In the genomic region with DNA sequence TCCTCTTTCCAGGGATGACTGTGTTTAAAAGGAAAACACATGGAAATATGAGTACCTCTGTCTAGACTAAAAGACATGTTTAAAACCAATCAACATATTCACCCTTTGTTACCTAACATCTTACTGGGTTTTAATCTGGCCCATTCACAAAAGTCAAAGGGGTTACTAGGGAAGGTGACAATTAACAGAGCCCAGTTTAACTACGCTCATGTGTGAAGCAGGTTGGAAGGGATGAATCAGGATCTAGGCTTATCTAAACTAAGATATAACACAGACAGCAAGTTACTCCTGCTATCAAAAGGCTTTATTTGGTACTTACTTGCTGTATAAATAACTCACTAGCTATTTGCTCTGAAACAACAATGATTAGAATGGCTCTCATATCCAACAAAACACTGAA, we compare ENCODE assay signal across 28 cellular contexts.
"Had no signal": no experiment of that assay in that cellular context is flagged by ENCODE, and none has a peak within 500 bp of the region (broad histone marks: within the 10 kb centered on the region; RNA-seq: fewer than 3 reads in every experiment).

No MANE protein-coding gene starts in this region.

- H3K9me3 ChIP-seq: ovary, psoas muscle, right lobe of liver, sigmoid colon, stomach, thoracic aorta, thyroid gland, tibial nerve, upper lobe of left lung, uterus had no signal

- DNase-seq: natural killer cell; occipital lobe; ovary; posterior cingulate gyrus; psoas muscle; right cardiac atrium; right lobe of liver; sigmoid colon; small intestine; stimulated activated CD4-positive, alpha-beta T cell treated with anti-CD3 and anti-CD28 coated beads, Interleukin-15, amount 100 ng/mL, for 24 hours; stimulated activated CD4-positive, alpha-beta T cell treated with anti-CD3 and anti-CD28 coated beads, Interleukin-2, amount 100 ng/mL, for 24 hours; stimulated activated CD4-positive, alpha-beta T cell treated with anti-CD3 and anti-CD28 coated beads, Interleukin-2, amount 100 ng/mL, for 48 hours; stimulated activated CD4-positive, alpha-beta T cell treated with anti-CD3 and anti-CD28 coated beads, Interleukin-4, amount 100 ng/mL, for 24 hours; stimulated activated naive B cell treated with anti-CD40 and anti-IgM and Interleukin-4, amounts not matched to agents 10 μg/mL and 1 μg/mL and 100 μg/mL, for 72 hours; stimulated activated naive CD4-positive, alpha-beta T cell treated with Interleukin-2 at 50 U/mL for 16 hours; stomach; thyroid gland; trophoblast cell; upper lobe of left lung; uterus had no signal

- H3K9ac ChIP-seq: neural progenitor cell, parathyroid adenoma had no signal

- H3K4me3 ChIP-seq: neural progenitor cell, ovary, psoas muscle, right lobe of liver, sigmoid colon, stomach, thoracic aorta, thyroid gland, tibial nerve, upper lobe of left lung, uterus had no signal

- H3K4me3 Mint-ChIP-seq: natural killer cell; nephron; neural progenitor cell; stimulated activated effector memory CD8-positive, alpha-beta T cell treated with anti-CD3 and anti-CD28 coated beads, Interleukin-12 subunit alpha, Interleukin-12 subunit beta, amount 100 ng/mL, for 72 hours; stimulated activated naive B cell treated with anti-CD40 and anti-IgM and Interleukin-4, amounts not matched to agents 10 μg/mL and 1 μg/mL and 100 μg/mL, for 72 hours; stimulated activated naive CD8-positive, alpha-beta T cell treated with anti-CD3 and anti-CD28 coated beads, Interleukin-15, Interleukin-2, amounts not matched to agents 100 ng/mL and 50 ng/mL, for 24 hours had no signal

- H2AFZ ChIP-seq: neural progenitor cell, parathyroid adenoma had no signal

- FAIRE-seq: small intestine had no signal

- H3K9me3 Mint-ChIP-seq: nephron; neural progenitor cell; stimulated activated naive B cell treated with anti-CD40 and anti-IgM and Interleukin-4, amounts not matched to agents 10 μg/mL and 1 μg/mL and 100 μg/mL, for 72 hours had no signal

- H3K27me3 ChIP-seq: neural progenitor cell, ovary, right lobe of liver, sigmoid colon, stomach, thyroid gland, tibial nerve, upper lobe of left lung, uterus had no signal

- H3K36me3 ChIP-seq: neural progenitor cell, ovary, right lobe of liver, sigmoid colon, stomach, thoracic aorta, thyroid gland, tibial nerve, upper lobe of left lung, uterus had no signal

- H3K79me2 ChIP-seq: parathyroid adenoma had no signal

- H3K4me1 Mint-ChIP-seq: natural killer cell; nephron; neural progenitor cell; stimulated activated effector memory CD8-positive, alpha-beta T cell treated with anti-CD3 and anti-CD28 coated beads, Interleukin-12 subunit alpha, Interleukin-12 subunit beta, amount 100 ng/mL, for 72 hours; stimulated activated naive B cell treated with anti-CD40 and anti-IgM and Interleukin-4, amounts not matched to agents 10 μg/mL and 1 μg/mL and 100 μg/mL, for 72 hours had no signal

- H3K4me2 ChIP-seq: neural progenitor cell had no signal

- H3K27ac Mint-ChIP-seq: natural killer cell; nephron; neural progenitor cell; progenitor cell of endocrine pancreas; stimulated activated effector memory CD8-positive, alpha-beta T cell treated with anti-CD3 and anti-CD28 coated beads, Interleukin-12 subunit alpha, Interleukin-12 subunit beta, amount 100 ng/mL, for 72 hours; stimulated activated naive B cell treated with anti-CD40 and anti-IgM and Interleukin-4, amounts not matched to agents 10 μg/mL and 1 μg/mL and 100 μg/mL, for 72 hours; stimulated activated naive CD8-positive, alpha-beta T cell treated with anti-CD3 and anti-CD28 coated beads, Interleukin-15, Interleukin-2, amounts not matched to agents 100 ng/mL and 50 ng/mL, for 24 hours had no signal

- H3K36me3 Mint-ChIP-seq: natural killer cell; neural progenitor cell; stimulated activated effector memory CD8-positive, alpha-beta T cell treated with anti-CD3 and anti-CD28 coated beads, Interleukin-12 subunit alpha, Interleukin-12 subunit beta, amount 100 ng/mL, for 72 hours; stimulated activated naive B cell treated with anti-CD40 and anti-IgM and Interleukin-4, amounts not matched to agents 10 μg/mL and 1 μg/mL and 100 μg/mL, for 72 hours had no signal

- H3K4me1 ChIP-seq: neural progenitor cell, parathyroid adenoma, psoas muscle, right lobe of liver, sigmoid colon, stomach, thyroid gland, tibial nerve, uterus had no signal

- H3K27ac ChIP-seq: neural progenitor cell, ovary, parathyroid adenoma, psoas muscle, right lobe of liver, sigmoid colon, stomach, thoracic aorta, thyroid gland, tibial nerve, uterus had no signal

- ATAC-seq: natural killer cell; psoas muscle; right cardiac atrium; right lobe of liver; stimulated activated effector memory CD8-positive, alpha-beta T cell treated with anti-CD3 and anti-CD28 coated beads, Interleukin-12 subunit alpha, Interleukin-12 subunit beta, amount 100 ng/mL, for 72 hours; stimulated activated naive B cell treated with anti-CD40 and anti-IgM and Interleukin-4, amounts not matched to agents 10 μg/mL and 1 μg/mL and 100 μg/mL, for 72 hours had no signal
